ENCODE assay signal across 29 cellular contexts in genomic region chr17:67021718-67022450, GRCh38. TPM values are rescaled to one million over a fixed set of nuclear protein-coding genes. Genes with fewer than 3 reads are reported as not detected.
"Had no signal": no experiment of that assay in that cellular context is flagged by ENCODE, and none has a peak within 500 bp of the region (broad histone marks: within the 10 kb centered on the region; RNA-seq: fewer than 3 reads in every experiment).

No MANE protein-coding gene starts in this region.

- H3K9me3 Mint-ChIP-seq: activated naive CD4-positive, alpha-beta T cell treated with anti-CD3 and anti-CD28 coated beads, Interleukin-2, amount 10 ng/mL, durations not matched to agents 7 days and 5 days; activated naive CD8-positive, alpha-beta T cell treated with anti-CD3 and anti-CD28 coated beads, Interleukin-2, amount 10 ng/mL, durations not matched to agents 7 days and 5 days; activated T-helper 1 cell treated with anti-CD3 and anti-CD28 coated beads, Interleukin-12 subunit alpha, Interleukin-12 subunit beta, Interleukin-2, Interleukin-4 antibody, amounts not matched to agents 30 ng/mL and 10 ng/mL and 1 ng/mL, durations not matched to agents 14 hours and 24 hours and 36 hours; brain; endodermal cell; nephron; stimulated activated naive B cell treated with anti-CD40 and anti-IgM and Interleukin-4, amounts not matched to agents 10 μg/mL and 1 μg/mL and 100 μg/mL, for 72 hours; T-helper 1 cell treated with Interleukin-12 subunit alpha and Interleukin-12 subunit beta and Interleukin-4 antibody, amounts not matched to agents 30 μg/mL and 1 μg/mL, for 36 hours had no signal

- H3K27me3 Mint-ChIP-seq: activated naive CD8-positive, alpha-beta T cell treated with anti-CD3 and anti-CD28 coated beads, Interleukin-2, amount 10 ng/mL, durations not matched to agents 7 days and 5 days; brain had no signal

- H3K4me1 Mint-ChIP-seq: activated naive CD4-positive, alpha-beta T cell treated with anti-CD3 and anti-CD28 coated beads, Interleukin-2, amount 10 ng/mL, durations not matched to agents 7 days and 5 days; activated naive CD8-positive, alpha-beta T cell treated with anti-CD3 and anti-CD28 coated beads, Interleukin-2, amount 10 ng/mL, durations not matched to agents 7 days and 5 days; stimulated activated naive B cell treated with anti-CD40 and anti-IgM and Interleukin-4, amounts not matched to agents 10 μg/mL and 1 μg/mL and 100 μg/mL, for 72 hours had no signal

- H3K36me3 Mint-ChIP-seq: activated naive CD4-positive, alpha-beta T cell treated with anti-CD3 and anti-CD28 coated beads, Interleukin-2, amount 10 ng/mL, durations not matched to agents 7 days and 5 days; activated naive CD8-positive, alpha-beta T cell treated with anti-CD3 and anti-CD28 coated beads, Interleukin-2, amount 10 ng/mL, durations not matched to agents 7 days and 5 days; stimulated activated naive B cell treated with anti-CD40 and anti-IgM and Interleukin-4, amounts not matched to agents 10 μg/mL and 1 μg/mL and 100 μg/mL, for 72 hours had no signal

- DNase-seq: activated CD8-positive, alpha-beta memory T cell treated with anti-CD3 and anti-CD28 coated beads for 24 hours; activated effector memory CD4-positive, alpha-beta T cell treated with anti-CD3 and anti-CD28 coated beads, Interleukin-2, amount 50 U/mL, for 16 hours; activated naive CD4-positive, alpha-beta T cell treated with anti-CD3 and anti-CD28 coated beads, Interleukin-2, amount 10 ng/mL, durations not matched to agents 7 days and 5 days; activated naive CD8-positive, alpha-beta T cell treated with anti-CD3 and anti-CD28 coated beads, Interleukin-2, amount 10 ng/mL, durations not matched to agents 7 days and 5 days; endodermal cell; foreskin fibroblast; heart left ventricle; mammary epithelial cell; stimulated activated naive B cell treated with anti-CD40 and anti-IgM and Interleukin-4, amounts not matched to agents 10 μg/mL and 1 μg/mL and 100 μg/mL, for 72 hours; stomach; T-helper 9 cell; tibial artery; upper lobe of right lung; WERI-Rb-1 had no signal

- H3K27me3 ChIP-seq: ascending aorta, cardiac muscle cell, heart left ventricle, neutrophil, stomach, tibial artery, upper lobe of right lung had no signal

- ATAC-seq: activated CD4-positive, CD25-positive, alpha-beta regulatory T cell treated with anti-CD3 and anti-CD28 coated beads, Interleukin-2, amount 50 U/mL, for 24 hours; esophagus mucosa; heart left ventricle; stimulated activated naive B cell treated with anti-CD40 and anti-IgM and Interleukin-4, amounts not matched to agents 10 μg/mL and 1 μg/mL and 100 μg/mL, for 72 hours; upper lobe of right lung had no signal

- H3K4me1 ChIP-seq: ascending aorta, tibial artery, upper lobe of right lung had no signal

- H3K27ac ChIP-seq: ascending aorta, cardiac muscle cell, heart left ventricle, neutrophil, stomach, tibial artery, upper lobe of right lung, WERI-Rb-1 had no signal

- H3K27ac Mint-ChIP-seq: activated naive CD4-positive, alpha-beta T cell treated with anti-CD3 and anti-CD28 coated beads, Interleukin-2, amount 10 ng/mL, durations not matched to agents 7 days and 5 days; activated naive CD8-positive, alpha-beta T cell treated with anti-CD3 and anti-CD28 coated beads, Interleukin-2, amount 10 ng/mL, durations not matched to agents 7 days and 5 days; activated T-helper 1 cell treated with anti-CD3 and anti-CD28 coated beads, Interleukin-12 subunit alpha, Interleukin-12 subunit beta, Interleukin-2, Interleukin-4 antibody, amounts not matched to agents 30 ng/mL and 10 ng/mL and 1 ng/mL, durations not matched to agents 14 hours and 24 hours and 36 hours; endodermal cell; nephron; progenitor cell of endocrine pancreas; stimulated activated naive B cell treated with anti-CD40 and anti-IgM and Interleukin-4, amounts not matched to agents 10 μg/mL and 1 μg/mL and 100 μg/mL, for 72 hours; T-helper 1 cell treated with Interleukin-12 subunit alpha and Interleukin-12 subunit beta and Interleukin-4 antibody, amounts not matched to agents 30 μg/mL and 1 μg/mL, for 36 hours had no signal

- H3K4me3 Mint-ChIP-seq: activated naive CD4-positive, alpha-beta T cell treated with anti-CD3 and anti-CD28 coated beads, Interleukin-2, amount 10 ng/mL, durations not matched to agents 7 days and 5 days; activated naive CD8-positive, alpha-beta T cell treated with anti-CD3 and anti-CD28 coated beads, Interleukin-2, amount 10 ng/mL, durations not matched to agents 7 days and 5 days; activated T-helper 1 cell treated with anti-CD3 and anti-CD28 coated beads, Interleukin-12 subunit alpha, Interleukin-12 subunit beta, Interleukin-2, Interleukin-4 antibody, amounts not matched to agents 30 ng/mL and 10 ng/mL and 1 ng/mL, durations not matched to agents 14 hours and 24 hours and 36 hours; brain; endodermal cell; nephron; stimulated activated naive B cell treated with anti-CD40 and anti-IgM and Interleukin-4, amounts not matched to agents 10 μg/mL and 1 μg/mL and 100 μg/mL, for 72 hours; T-helper 1 cell treated with Interleukin-12 subunit alpha and Interleukin-12 subunit beta and Interleukin-4 antibody, amounts not matched to agents 30 μg/mL and 1 μg/mL, for 36 hours had no signal

- H3K36me3 ChIP-seq: ascending aorta, cardiac muscle cell, heart left ventricle, neutrophil, stomach, tibial artery, upper lobe of right lung, WERI-Rb-1 had no signal

- H3K4me3 ChIP-seq: ascending aorta, cardiac muscle cell, heart left ventricle, stomach, tibial artery, upper lobe of right lung had no signal

- H3K9me3 ChIP-seq: ascending aorta, heart left ventricle, neutrophil, stomach, tibial artery, upper lobe of right lung had no signal

RNA-seq across cellular contexts. Expression of gene CACNG1, which starts 22.5 kb away (rescaled TPM):
- total RNA-seq: activated naive CD8-positive, alpha-beta T cell treated with anti-CD3 and anti-CD28 coated beads, Interleukin-2, amount 10 ng/mL, durations not matched to agents 7 days and 5 days; activated T-helper 1 cell treated with anti-CD3 and anti-CD28 coated beads, Interleukin-12 subunit alpha, Interleukin-12 subunit beta, Interleukin-2, Interleukin-4 antibody, amounts not matched to agents 30 ng/mL and 10 ng/mL and 1 ng/mL, durations not matched to agents 14 hours and 24 hours and 36 hours; ascending aorta; cardiac muscle cell; chondrocyte; endodermal cell; esophagus mucosa; heart left ventricle; kidney epithelial cell; liver; mammary epithelial cell; mucosa of gallbladder; osteocyte; stomach; upper lobe of right lung had no signal
- polyA plus RNA-seq: cardiac muscle cell, heart left ventricle, liver, mammary epithelial cell, stomach had no signal

RNA-seq across cellular contexts. Expression of gene CACNG4, which starts 57.4 kb away (rescaled TPM):
- total RNA-seq: activated naive CD8-positive, alpha-beta T cell treated with anti-CD3 and anti-CD28 coated beads, Interleukin-2, amount 10 ng/mL, durations not matched to agents 7 days and 5 days; activated T-helper 1 cell treated with anti-CD3 and anti-CD28 coated beads, Interleukin-12 subunit alpha, Interleukin-12 subunit beta, Interleukin-2, Interleukin-4 antibody, amounts not matched to agents 30 ng/mL and 10 ng/mL and 1 ng/mL, durations not matched to agents 14 hours and 24 hours and 36 hours; ascending aorta; mucosa of gallbladder had no signal
